8 cellular contexts compared by ENCODE assay signal in the genomic region with DNA sequence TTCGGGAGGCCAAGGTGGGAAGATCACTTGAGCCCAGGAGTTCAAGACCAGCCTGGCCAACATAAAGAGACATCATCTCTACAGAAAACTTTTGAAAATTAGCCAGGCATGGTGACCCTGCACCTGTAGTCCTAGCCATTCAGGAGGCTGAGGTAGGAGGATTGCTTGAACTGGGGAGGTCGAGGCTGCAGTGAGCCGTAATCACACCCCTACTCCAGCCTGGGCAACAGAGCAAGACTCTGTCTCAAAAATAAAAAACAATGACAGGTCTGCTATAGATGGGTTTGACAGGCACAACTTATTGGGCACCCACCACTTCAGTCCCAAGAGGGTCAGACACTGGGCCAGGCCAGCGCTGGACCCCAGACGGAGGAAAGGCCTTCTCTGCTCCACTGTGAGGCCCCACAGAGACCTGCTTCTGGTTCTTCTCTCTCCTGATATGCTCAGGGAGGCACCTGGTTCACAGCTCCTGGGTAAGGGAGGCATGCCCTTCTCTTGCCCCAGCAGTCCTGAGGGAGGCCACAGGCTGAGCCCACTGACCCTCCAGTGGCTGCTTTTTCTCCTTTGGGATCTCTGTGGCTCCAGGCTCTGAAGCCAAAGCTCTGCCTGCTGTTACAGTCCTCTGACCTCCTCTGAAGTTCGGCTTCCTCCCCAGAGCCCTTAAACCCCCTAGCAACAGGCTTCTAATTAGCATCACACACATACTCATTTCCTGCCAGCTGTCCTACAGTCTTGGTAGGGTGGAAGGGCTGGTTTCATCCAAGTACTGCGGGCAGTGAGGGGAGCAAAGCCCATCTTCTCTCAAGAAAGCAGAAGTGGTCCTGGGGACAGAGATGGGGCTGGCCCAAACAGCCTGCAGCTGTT. TPM values are rescaled to one million over a fixed set of nuclear protein-coding genes. Genes with fewer than 3 reads are reported as not detected.
DNase-seq lines count a peak whose midpoint lies in the region; ATAC-seq and TF ChIP-seq lines count a peak whose summit lies in the region.

No MANE protein-coding gene starts in this region.

- TF ChIP-seq CTCF in HL-60 (IDR thresholded peaks at IDR 0.05; ENCODE audit: insufficient read depth, low read length) (no peak), heart right ventricle (IDR thresholded peaks at IDR 0.05) (no peak)

- WGBS in heart right ventricle, 2 donors = 68 to 74% methylated on average over 7 of the region's 7 CpGs

- H3K27ac ChIP-seq in HL-60 (replicated peaks) (peak overlapping the region; percentile 60), heart right ventricle (peak overlapping the region in 6 of 10 donors; percentile 8 to 70 (median 54))

- no peak overlapping the region for H3K4me3 Mint-ChIP-seq in activated CD4-positive, alpha-beta T cell treated with anti-CD3 and anti-CD28 coated beads, Interleukin-2, amount 10 ng/mL, durations not matched to agents 24 days and 14 days

- peaks cover 19% of the 10 kb centered on the region for H3K4me1 Mint-ChIP-seq in activated CD4-positive, alpha-beta T cell treated with anti-CD3 and anti-CD28 coated beads, Interleukin-2, amount 10 ng/mL, durations not matched to agents 24 days and 14 days

- H3K36me3 Mint-ChIP-seq in activated CD4-positive, alpha-beta T cell treated with anti-CD3 and anti-CD28 coated beads, Interleukin-2, amount 10 ng/mL, durations not matched to agents 24 days and 14 days (ENCODE audit: low read depth) = no peaks in the 10 kb centered on the region

- peaks cover 0 to 19% (median 3%) of the 10 kb centered on the region in 9 donors for H3K4me1 ChIP-seq in heart right ventricle

- H3K27me3 ChIP-seq in HL-60 (ENCODE audit: insufficient read depth, poor library complexity, severe bottlenecking) = no peaks in the 10 kb centered on the region
- H3K27me3 ChIP-seq in heart right ventricle = no peaks in the 10 kb centered on the region

- H3K4me3 ChIP-seq in HL-60 (replicated peaks; ENCODE audit: insufficient read depth, low read length) = no peak overlapping the region
- H3K4me3 ChIP-seq in heart right ventricle = no peak overlapping the region

- peaks cover 0 to 8% (median 0%) of the 10 kb centered on the region in 9 donors for H3K36me3 ChIP-seq in heart right ventricle

- DNase-seq in activated CD4-positive, alpha-beta T cell treated with anti-CD3 and anti-CD28 coated beads, Interleukin-2, amount 10 ng/mL, durations not matched to agents 24 days and 14 days = peak; percentile 74
- no peak for DNase-seq in activated CD4-positive, alpha-beta T cell treated with anti-CD3 and anti-CD28 coated beads for 1 hour
- peak; percentile 47 to 90 for DNase-seq in HL-60 (ENCODE audit: low read depth in 1 of 2, low spot score in 1 of 2)
- DNase-seq in SKM-1 (lab: John Stamatoyannopoulos, UW; ENCODE audit: unreplicated experiment) = peak; percentile 99
- no peak for DNase-seq in heart right ventricle
- no peak for DNase-seq in GOT3 (lab: John Stamatoyannopoulos, UW)
- DNase-seq in midbrain (lab: John Stamatoyannopoulos, UW) = no peak

- no peaks in the 10 kb centered on the region for H3K9me3 ChIP-seq in heart right ventricle

- H3K9me3 Mint-ChIP-seq in activated CD4-positive, alpha-beta T cell treated with anti-CD3 and anti-CD28 coated beads, Interleukin-2, amount 10 ng/mL, durations not matched to agents 24 days and 14 days = no peaks in the 10 kb centered on the region

- no peaks in the 10 kb centered on the region for H3K27me3 Mint-ChIP-seq in activated CD4-positive, alpha-beta T cell treated with anti-CD3 and anti-CD28 coated beads, Interleukin-2, amount 10 ng/mL, durations not matched to agents 24 days and 14 days

- intact Hi-C loops in activated CD4-positive, alpha-beta T cell treated with anti-CD3 and anti-CD28 coated beads, Interleukin-2, amount 10 ng/mL, durations not matched to agents 24 days and 14 days (cut with micrococcal nuclease) = no loop called here
- intact Hi-C loops in heart right ventricle (cut with DNase I) = no loop called here

- H3K27ac Mint-ChIP-seq in activated CD4-positive, alpha-beta T cell treated with anti-CD3 and anti-CD28 coated beads, Interleukin-2, amount 10 ng/mL, durations not matched to agents 24 days and 14 days = peak overlapping the region; percentile 54

- peak; percentile 89 for ATAC-seq in GM21526 (IDR thresholded peaks at IDR 0.05; ENCODE audit: low FRiP score, unreplicated experiment)
- ATAC-seq in heart right ventricle = peak in 7 of 8 donors; percentile 49 to 88 (median 81)

RNA-seq across cellular contexts. Expression of a gene that starts 14.4 kb away (rescaled TPM):
- total RNA-seq in activated CD4-positive, alpha-beta T cell treated with anti-CD3 and anti-CD28 coated beads, Interleukin-2, amount 10 ng/mL, durations not matched to agents 24 days and 14 days = not detected in 2 replicates
- total RNA-seq in heart right ventricle = 10 to 100 TPM; 28.8 to 68.2 (median 40.2) TPM
- polyA plus RNA-seq in heart right ventricle = 100 to 1,000 TPM in 1 of 2 donors, 10 to 100 TPM in 1; 98.6 to 176 TPM

RNA-seq across cellular contexts. Expression of a gene that starts 17.6 kb away (rescaled TPM):
- not detected in 2 replicates for total RNA-seq in activated CD4-positive, alpha-beta T cell treated with anti-CD3 and anti-CD28 coated beads, Interleukin-2, amount 10 ng/mL, durations not matched to agents 24 days and 14 days
- 1 to 10 TPM; 1.7 to 7.3 (median 4.6) TPM for total RNA-seq in heart right ventricle
- 1 to 10 TPM in 1 of 2 donors, under 1 TPM in 1; 0.80 to 4.1 TPM for polyA plus RNA-seq in heart right ventricle

RNA-seq across cellular contexts. Expression of a gene that starts 28.8 kb away (rescaled TPM):
- total RNA-seq in activated CD4-positive, alpha-beta T cell treated with anti-CD3 and anti-CD28 coated beads, Interleukin-2, amount 10 ng/mL, durations not matched to agents 24 days and 14 days = 3.1 and 3.2 TPM in 2 replicates
- total RNA-seq in heart right ventricle = 100 to 1,000 TPM; 101 to 150 (median 125) TPM
- 100 to 1,000 TPM; 173 to 335 TPM for polyA plus RNA-seq in heart right ventricle

RNA-seq across cellular contexts. Expression of a gene that starts 29.7 kb away (rescaled TPM):
- not detected in 2 replicates for total RNA-seq in activated CD4-positive, alpha-beta T cell treated with anti-CD3 and anti-CD28 coated beads, Interleukin-2, amount 10 ng/mL, durations not matched to agents 24 days and 14 days
- total RNA-seq in heart right ventricle = 1,000 to 10,000 TPM; 1,287 to 3,035 (median 2,343) TPM
- polyA plus RNA-seq in heart right ventricle = 1,000 to 10,000 TPM in 1 of 2 donors, 100 to 1,000 TPM in 1; 685 to 2,765 TPM

RNA-seq across cellular contexts. Expression of a gene that starts 32.9 kb away (rescaled TPM):
- total RNA-seq in activated CD4-positive, alpha-beta T cell treated with anti-CD3 and anti-CD28 coated beads, Interleukin-2, amount 10 ng/mL, durations not matched to agents 24 days and 14 days = 0.40 and 1.2 TPM in 2 replicates
- 1 to 10 TPM in 9 of 10 donors, not detected in 1; 1.2 to 4.5 (median 3.1) TPM for total RNA-seq in heart right ventricle
- 1 to 10 TPM; 2.2 to 7.4 TPM for polyA plus RNA-seq in heart right ventricle

Comparison
In these comparisons a context has a peak if more than half of its experiments do, and no peak if none do; other contexts are left out.
1. DNase-seq: peak in activated CD4-positive, alpha-beta T cell treated with anti-CD3 and anti-CD28 coated beads, Interleukin-2, amount 10 ng/mL, durations not matched to agents 24 days and 14 days (single experiment), HL-60 (2 of 2) and SKM-1 (single experiment); none in activated CD4-positive, alpha-beta T cell treated with anti-CD3 and anti-CD28 coated beads for 1 hour (single experiment), heart right ventricle (0 of 2), GOT3 (single experiment) and midbrain (single experiment).
2. RNA of a gene that starts 14.4 kb away (total RNA-seq): 28.8 to 68.2 TPM in heart right ventricle; not detected in activated CD4-positive, alpha-beta T cell treated with anti-CD3 and anti-CD28 coated beads, Interleukin-2, amount 10 ng/mL, durations not matched to agents 24 days and 14 days; every median in the first group is over 10 times any median in the second.
3. RNA of a gene that starts 28.8 kb away (total RNA-seq): 101 to 150 TPM in heart right ventricle; 3.1 to 3.2 TPM in activated CD4-positive, alpha-beta T cell treated with anti-CD3 and anti-CD28 coated beads, Interleukin-2, amount 10 ng/mL, durations not matched to agents 24 days and 14 days; every median in the first group is over 10 times any median in the second.